1 cellular context compared by ENCODE assay signal in genomic region chr1:11908139-11909021, GRCh38.
TF ChIP-seq lines count a peak whose summit lies in the region.

No MANE protein-coding gene starts in this region.

TF ChIP-seq in WTC11, 78 proteins besides CTCF, POLR2A, EP300 and RAD21 (continued from another document and continues in another):
- TF ChIP-seq, protein P1, sequence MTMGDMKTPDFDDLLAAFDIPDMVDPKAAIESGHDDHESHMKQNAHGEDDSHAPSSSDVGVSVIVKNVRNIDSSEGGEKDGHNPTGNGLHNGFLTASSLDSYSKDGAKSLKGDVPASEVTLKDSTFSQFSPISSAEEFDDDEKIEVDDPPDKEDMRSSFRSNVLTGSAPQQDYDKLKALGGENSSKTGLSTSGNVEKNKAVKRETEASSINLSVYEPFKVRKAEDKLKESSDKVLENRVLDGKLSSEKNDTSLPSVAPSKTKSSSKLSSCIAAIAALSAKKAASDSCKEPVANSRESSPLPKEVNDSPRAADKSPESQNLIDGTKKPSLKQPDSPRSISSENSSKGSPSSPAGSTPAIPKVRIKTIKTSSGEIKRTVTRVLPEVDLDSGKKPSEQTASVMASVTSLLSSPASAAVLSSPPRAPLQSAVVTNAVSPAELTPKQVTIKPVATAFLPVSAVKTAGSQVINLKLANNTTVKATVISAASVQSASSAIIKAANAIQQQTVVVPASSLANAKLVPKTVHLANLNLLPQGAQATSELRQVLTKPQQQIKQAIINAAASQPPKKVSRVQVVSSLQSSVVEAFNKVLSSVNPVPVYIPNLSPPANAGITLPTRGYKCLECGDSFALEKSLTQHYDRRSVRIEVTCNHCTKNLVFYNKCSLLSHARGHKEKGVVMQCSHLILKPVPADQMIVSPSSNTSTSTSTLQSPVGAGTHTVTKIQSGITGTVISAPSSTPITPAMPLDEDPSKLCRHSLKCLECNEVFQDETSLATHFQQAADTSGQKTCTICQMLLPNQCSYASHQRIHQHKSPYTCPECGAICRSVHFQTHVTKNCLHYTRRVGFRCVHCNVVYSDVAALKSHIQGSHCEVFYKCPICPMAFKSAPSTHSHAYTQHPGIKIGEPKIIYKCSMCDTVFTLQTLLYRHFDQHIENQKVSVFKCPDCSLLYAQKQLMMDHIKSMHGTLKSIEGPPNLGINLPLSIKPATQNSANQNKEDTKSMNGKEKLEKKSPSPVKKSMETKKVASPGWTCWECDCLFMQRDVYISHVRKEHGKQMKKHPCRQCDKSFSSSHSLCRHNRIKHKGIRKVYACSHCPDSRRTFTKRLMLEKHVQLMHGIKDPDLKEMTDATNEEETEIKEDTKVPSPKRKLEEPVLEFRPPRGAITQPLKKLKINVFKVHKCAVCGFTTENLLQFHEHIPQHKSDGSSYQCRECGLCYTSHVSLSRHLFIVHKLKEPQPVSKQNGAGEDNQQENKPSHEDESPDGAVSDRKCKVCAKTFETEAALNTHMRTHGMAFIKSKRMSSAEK (CRISPR knock-in tag; IDR thresholded peaks at IDR 0.05; ENCODE audit: borderline replicate concordance) = peak; percentile 99
- TF ChIP-seq, protein P2, sequence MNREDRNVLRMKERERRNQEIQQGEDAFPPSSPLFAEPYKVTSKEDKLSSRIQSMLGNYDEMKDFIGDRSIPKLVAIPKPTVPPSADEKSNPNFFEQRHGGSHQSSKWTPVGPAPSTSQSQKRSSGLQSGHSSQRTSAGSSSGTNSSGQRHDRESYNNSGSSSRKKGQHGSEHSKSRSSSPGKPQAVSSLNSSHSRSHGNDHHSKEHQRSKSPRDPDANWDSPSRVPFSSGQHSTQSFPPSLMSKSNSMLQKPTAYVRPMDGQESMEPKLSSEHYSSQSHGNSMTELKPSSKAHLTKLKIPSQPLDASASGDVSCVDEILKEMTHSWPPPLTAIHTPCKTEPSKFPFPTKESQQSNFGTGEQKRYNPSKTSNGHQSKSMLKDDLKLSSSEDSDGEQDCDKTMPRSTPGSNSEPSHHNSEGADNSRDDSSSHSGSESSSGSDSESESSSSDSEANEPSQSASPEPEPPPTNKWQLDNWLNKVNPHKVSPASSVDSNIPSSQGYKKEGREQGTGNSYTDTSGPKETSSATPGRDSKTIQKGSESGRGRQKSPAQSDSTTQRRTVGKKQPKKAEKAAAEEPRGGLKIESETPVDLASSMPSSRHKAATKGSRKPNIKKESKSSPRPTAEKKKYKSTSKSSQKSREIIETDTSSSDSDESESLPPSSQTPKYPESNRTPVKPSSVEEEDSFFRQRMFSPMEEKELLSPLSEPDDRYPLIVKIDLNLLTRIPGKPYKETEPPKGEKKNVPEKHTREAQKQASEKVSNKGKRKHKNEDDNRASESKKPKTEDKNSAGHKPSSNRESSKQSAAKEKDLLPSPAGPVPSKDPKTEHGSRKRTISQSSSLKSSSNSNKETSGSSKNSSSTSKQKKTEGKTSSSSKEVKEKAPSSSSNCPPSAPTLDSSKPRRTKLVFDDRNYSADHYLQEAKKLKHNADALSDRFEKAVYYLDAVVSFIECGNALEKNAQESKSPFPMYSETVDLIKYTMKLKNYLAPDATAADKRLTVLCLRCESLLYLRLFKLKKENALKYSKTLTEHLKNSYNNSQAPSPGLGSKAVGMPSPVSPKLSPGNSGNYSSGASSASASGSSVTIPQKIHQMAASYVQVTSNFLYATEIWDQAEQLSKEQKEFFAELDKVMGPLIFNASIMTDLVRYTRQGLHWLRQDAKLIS (CRISPR knock-in tag; IDR thresholded peaks at IDR 0.05; ENCODE audit: borderline replicate concordance) = peak; percentile 96
- TF ChIP-seq CREM (CRISPR knock-in tag; IDR thresholded peaks at IDR 0.05) (peak; percentile 78; the same call in 1 of the 2 replicates), ZNF512 (CRISPR knock-in tag; IDR thresholded peaks at IDR 0.05; ENCODE audit: borderline replicate concordance) (peak; percentile 51; the same call in 1 of the 2 replicates), TCF7 (CRISPR knock-in tag; IDR thresholded peaks at IDR 0.05; ENCODE audit: low read depth) (no peak), SMAD3 (CRISPR knock-in tag; IDR thresholded peaks at IDR 0.05; ENCODE audit: borderline replicate concordance) (no peak; the same call in 1 of the 2 replicates), FOXP1 (CRISPR knock-in tag; IDR thresholded peaks at IDR 0.05; ENCODE audit: borderline replicate concordance) (peak; percentile 14; the same call in 1 of the 2 replicates), ZNF219 (CRISPR knock-in tag; IDR thresholded peaks at IDR 0.05; ENCODE audit: borderline replicate concordance) (peak; percentile 67), MXD4 (CRISPR knock-in tag; IDR thresholded peaks at IDR 0.05; ENCODE audit: borderline replicate concordance) (no peak), PRRX2 (CRISPR knock-in tag; IDR thresholded peaks at IDR 0.05) (peak; percentile 98), E2F4 (CRISPR knock-in tag; IDR thresholded peaks at IDR 0.05; ENCODE audit: borderline replicate concordance, low read depth) (peak; percentile 76; the same call in 1 of the 2 replicates), NR1H2 (CRISPR knock-in tag; IDR thresholded peaks at IDR 0.05) (no peak), NFE2L1 (CRISPR knock-in tag; IDR thresholded peaks at IDR 0.05) (0 out of 2 replicates have a peak, but pooled peaks have one; percentile 61), NR3C1 (CRISPR knock-in tag; conservative IDR thresholded peaks at IDR 0.05; ENCODE audit: low read depth) (no peak), TEAD1 (CRISPR knock-in tag; IDR thresholded peaks at IDR 0.05) (peak; percentile 86), ZNF317 (CRISPR knock-in tag; IDR thresholded peaks at IDR 0.05; ENCODE audit: borderline replicate concordance, low read depth) (no peak), GABPB1 (CRISPR knock-in tag; IDR thresholded peaks at IDR 0.05) (peak; percentile 15; the same call in 1 of the 2 replicates), FOXP4 (CRISPR knock-in tag; IDR thresholded peaks at IDR 0.05) (no peak), ZMAT4 (CRISPR knock-in tag; IDR thresholded peaks at IDR 0.05) (peak; percentile 99), ZNF232 (CRISPR knock-in tag; IDR thresholded peaks at IDR 0.05) (peak; percentile 75; the same call in 1 of the 2 replicates), NR2C2 (CRISPR knock-in tag; IDR thresholded peaks at IDR 0.05) (no peak; the same call in 1 of the 2 replicates)
- TF ChIP-seq, protein P3, sequence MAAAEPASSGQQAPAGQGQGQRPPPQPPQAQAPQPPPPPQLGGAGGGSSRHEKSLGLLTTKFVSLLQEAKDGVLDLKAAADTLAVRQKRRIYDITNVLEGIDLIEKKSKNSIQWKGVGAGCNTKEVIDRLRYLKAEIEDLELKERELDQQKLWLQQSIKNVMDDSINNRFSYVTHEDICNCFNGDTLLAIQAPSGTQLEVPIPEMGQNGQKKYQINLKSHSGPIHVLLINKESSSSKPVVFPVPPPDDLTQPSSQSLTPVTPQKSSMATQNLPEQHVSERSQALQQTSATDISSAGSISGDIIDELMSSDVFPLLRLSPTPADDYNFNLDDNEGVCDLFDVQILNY (CRISPR knock-in tag; IDR thresholded peaks at IDR 0.05) = peak; percentile 55
- TF ChIP-seq, protein P4, sequence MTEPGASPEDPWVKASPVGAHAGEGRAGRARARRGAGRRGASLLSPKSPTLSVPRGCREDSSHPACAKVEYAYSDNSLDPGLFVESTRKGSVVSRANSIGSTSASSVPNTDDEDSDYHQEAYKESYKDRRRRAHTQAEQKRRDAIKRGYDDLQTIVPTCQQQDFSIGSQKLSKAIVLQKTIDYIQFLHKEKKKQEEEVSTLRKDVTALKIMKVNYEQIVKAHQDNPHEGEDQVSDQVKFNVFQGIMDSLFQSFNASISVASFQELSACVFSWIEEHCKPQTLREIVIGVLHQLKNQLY (CRISPR knock-in tag; IDR thresholded peaks at IDR 0.05) = peak; percentile 87
- TF ChIP-seq, protein P5, sequence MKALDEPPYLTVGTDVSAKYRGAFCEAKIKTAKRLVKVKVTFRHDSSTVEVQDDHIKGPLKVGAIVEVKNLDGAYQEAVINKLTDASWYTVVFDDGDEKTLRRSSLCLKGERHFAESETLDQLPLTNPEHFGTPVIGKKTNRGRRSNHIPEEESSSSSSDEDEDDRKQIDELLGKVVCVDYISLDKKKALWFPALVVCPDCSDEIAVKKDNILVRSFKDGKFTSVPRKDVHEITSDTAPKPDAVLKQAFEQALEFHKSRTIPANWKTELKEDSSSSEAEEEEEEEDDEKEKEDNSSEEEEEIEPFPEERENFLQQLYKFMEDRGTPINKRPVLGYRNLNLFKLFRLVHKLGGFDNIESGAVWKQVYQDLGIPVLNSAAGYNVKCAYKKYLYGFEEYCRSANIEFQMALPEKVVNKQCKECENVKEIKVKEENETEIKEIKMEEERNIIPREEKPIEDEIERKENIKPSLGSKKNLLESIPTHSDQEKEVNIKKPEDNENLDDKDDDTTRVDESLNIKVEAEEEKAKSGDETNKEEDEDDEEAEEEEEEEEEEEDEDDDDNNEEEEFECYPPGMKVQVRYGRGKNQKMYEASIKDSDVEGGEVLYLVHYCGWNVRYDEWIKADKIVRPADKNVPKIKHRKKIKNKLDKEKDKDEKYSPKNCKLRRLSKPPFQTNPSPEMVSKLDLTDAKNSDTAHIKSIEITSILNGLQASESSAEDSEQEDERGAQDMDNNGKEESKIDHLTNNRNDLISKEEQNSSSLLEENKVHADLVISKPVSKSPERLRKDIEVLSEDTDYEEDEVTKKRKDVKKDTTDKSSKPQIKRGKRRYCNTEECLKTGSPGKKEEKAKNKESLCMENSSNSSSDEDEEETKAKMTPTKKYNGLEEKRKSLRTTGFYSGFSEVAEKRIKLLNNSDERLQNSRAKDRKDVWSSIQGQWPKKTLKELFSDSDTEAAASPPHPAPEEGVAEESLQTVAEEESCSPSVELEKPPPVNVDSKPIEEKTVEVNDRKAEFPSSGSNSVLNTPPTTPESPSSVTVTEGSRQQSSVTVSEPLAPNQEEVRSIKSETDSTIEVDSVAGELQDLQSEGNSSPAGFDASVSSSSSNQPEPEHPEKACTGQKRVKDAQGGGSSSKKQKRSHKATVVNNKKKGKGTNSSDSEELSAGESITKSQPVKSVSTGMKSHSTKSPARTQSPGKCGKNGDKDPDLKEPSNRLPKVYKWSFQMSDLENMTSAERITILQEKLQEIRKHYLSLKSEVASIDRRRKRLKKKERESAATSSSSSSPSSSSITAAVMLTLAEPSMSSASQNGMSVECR (CRISPR knock-in tag; IDR thresholded peaks at IDR 0.05; ENCODE audit: borderline replicate concordance) = peak; percentile 64; the same call in 1 of the 2 replicates
- TF ChIP-seq, protein P6, sequence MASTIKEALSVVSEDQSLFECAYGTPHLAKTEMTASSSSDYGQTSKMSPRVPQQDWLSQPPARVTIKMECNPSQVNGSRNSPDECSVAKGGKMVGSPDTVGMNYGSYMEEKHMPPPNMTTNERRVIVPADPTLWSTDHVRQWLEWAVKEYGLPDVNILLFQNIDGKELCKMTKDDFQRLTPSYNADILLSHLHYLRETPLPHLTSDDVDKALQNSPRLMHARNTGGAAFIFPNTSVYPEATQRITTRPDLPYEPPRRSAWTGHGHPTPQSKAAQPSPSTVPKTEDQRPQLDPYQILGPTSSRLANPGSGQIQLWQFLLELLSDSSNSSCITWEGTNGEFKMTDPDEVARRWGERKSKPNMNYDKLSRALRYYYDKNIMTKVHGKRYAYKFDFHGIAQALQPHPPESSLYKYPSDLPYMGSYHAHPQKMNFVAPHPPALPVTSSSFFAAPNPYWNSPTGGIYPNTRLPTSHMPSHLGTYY (CRISPR knock-in tag; IDR thresholded peaks at IDR 0.05) = peak; percentile 99
- TF ChIP-seq, protein P7, sequence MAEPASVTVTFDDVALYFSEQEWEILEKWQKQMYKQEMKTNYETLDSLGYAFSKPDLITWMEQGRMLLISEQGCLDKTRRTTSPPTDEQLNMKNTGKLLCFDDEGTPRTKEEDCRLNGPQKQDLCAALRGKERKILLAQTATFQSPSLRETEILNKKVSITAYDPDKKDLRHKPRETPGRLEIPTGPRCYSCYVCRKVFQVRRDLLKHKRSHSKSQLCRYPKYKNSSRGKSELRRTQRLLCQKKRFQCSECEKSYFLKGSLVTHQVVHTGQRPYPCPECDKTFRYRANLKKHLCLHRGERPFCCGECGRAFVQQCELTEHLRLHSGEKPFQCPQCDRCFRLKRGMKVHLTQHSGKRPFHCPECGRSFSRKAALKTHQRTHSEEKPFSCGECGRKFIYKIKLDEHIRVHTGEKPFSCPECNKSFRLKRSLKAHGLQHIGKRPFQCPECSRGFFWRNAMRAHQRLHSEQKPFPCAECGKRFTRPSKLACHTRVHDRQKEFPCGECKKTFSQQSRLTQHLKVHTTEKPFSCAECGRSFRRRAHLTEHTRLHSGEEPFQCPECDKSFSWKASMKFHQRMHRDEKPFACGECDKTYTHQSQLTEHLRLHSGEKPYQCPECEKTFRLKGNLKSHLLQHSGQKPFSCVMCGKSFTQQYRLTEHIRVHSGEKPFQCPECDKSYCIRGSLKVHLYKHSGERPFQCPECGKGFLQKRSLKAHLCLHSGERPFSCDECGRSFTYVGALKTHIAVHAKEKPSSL (CRISPR knock-in tag; conservative IDR thresholded peaks at IDR 0.05) = peak; percentile 99
